8 cellular contexts compared by ENCODE assay signal in genomic region chr12:10140001-10140400, GRCh38. TPM values are rescaled to one million over a fixed set of nuclear protein-coding genes. Genes with fewer than 3 reads are reported as not detected.
DNase-seq lines count a peak whose midpoint lies in the region; TF ChIP-seq lines count a peak whose summit lies in the region.

No MANE protein-coding gene starts in this region.

- CTCF ChIA-PET in MCF 10A (lab: Yijun Ruan, JAX): interaction anchor here (0.6 to 6.2 kb wide), 44 partner anchors 8 to 806 kb away, joined by 3 to 134 read pairs (median 5); partner anchors contain the start of genes CLEC12B and CLEC9A

- no peaks in the 10 kb centered on the region for H3K36me3 Mint-ChIP-seq in MCF 10A (ENCODE audit: insufficient read depth, unreplicated experiment)

- TF ChIP-seq POLR2A in lower leg skin (IDR thresholded peaks at IDR 0.05): no peak

- no peaks in the 10 kb centered on the region for H3K9me3 Mint-ChIP-seq in MCF 10A (ENCODE audit: unreplicated experiment)

- no peak overlapping the region for H3K4me3 ChIP-seq in Jurkat, Clone E6-1 (ENCODE audit: low read length)
- no peak overlapping the region for H3K4me3 ChIP-seq in lower leg skin (ENCODE audit: low read depth, poor library complexity, severe bottlenecking)

- TF ChIP-seq CTCF in MCF 10A (IDR thresholded peaks at IDR 0.05; ENCODE audit: unreplicated experiment): peak; percentile 69
- peak in 1 of 3 donors; percentile 21 for TF ChIP-seq CTCF in lower leg skin (IDR thresholded peaks at IDR 0.05)

- peak; percentile 85 for DNase-seq in DMS53 treated with DMSO at 0.1 percent for 48 hours (lab: John Stamatoyannopoulos, UW; ENCODE audit: unreplicated experiment)
- peak; percentile 49 for DNase-seq in Jurkat, Clone E6-1 (ENCODE audit: low read depth, low spot score)
- peak; percentile 65 for DNase-seq in SW480 (ENCODE audit: low spot score)
- peak; percentile 72 for DNase-seq in MCF 10A (ENCODE audit: unreplicated experiment)
- peak; percentile 16 for DNase-seq in kidney glomerular epithelial cell (lab: John Stamatoyannopoulos, UW)
- DNase-seq in stimulated activated CD4-positive, alpha-beta T cell treated with anti-CD3 and anti-CD28 coated beads, TNF-alpha, amount 100 ng/mL, for 4 hours (ENCODE audit: low read depth in 3 of 3): peak in 2 of 3 experiments; percentile 3 to 10
- DNase-seq in NCI-H1048 (lab: John Stamatoyannopoulos, UW): no peak
- no peak for DNase-seq in lower leg skin (ENCODE audit: low spot score in 2 of 2)

- no peaks in the 10 kb centered on the region for H3K4me1 Mint-ChIP-seq in MCF 10A (ENCODE audit: insufficient read depth, unreplicated experiment)

- 7 to 17% methylated on average over 2 of the region's 2 CpGs for WGBS in lower leg skin, 2 donors

- H3K27me3 Mint-ChIP-seq in MCF 10A (ENCODE audit: insufficient read depth, unreplicated experiment): no peaks in the 10 kb centered on the region

- no peak overlapping the region for H3K4me3 Mint-ChIP-seq in MCF 10A (ENCODE audit: unreplicated experiment)

- intact Hi-C loops in MCF 10A (cut with micrococcal nuclease) (loop anchor here (1.0 to 5.0 kb wide), 5 partner anchors 107 to 391 kb away; partner anchors contain the start of gene CLEC12B), lower leg skin (cut with DNase I; ENCODE audit: low total_unique reads) (loop anchor here (10.0 kb wide), 2 partner anchors 105 to 385 kb away; partner anchors contain the start of gene CLEC9A)

- POLR2A ChIA-PET in MCF 10A (lab: Yijun Ruan, JAX): interaction anchor here (0.5 to 1.5 kb wide), 9 partner anchors 9 to 390 kb away, joined by 3 to 8 read pairs (median 3); partner anchors contain the start of genes CLEC12B and CLEC7A

- no peak overlapping the region for H3K27ac Mint-ChIP-seq in MCF 10A (ENCODE audit: low read depth, unreplicated experiment)

- BruUV-seq in MCF 10A (replicated peaks; lab: Mats Ljungman, UMichigan): no TSS peak

RNA-seq across cellular contexts. Expression of gene CLEC7A, which starts 10.0 kb away (rescaled TPM):
- not detected for polyA plus RNA-seq in Jurkat, Clone E6-1 (2012; ENCODE audit: insufficient read depth, insufficient read length)
- not detected in 2 replicates for total RNA-seq in MCF 10A (2022)
- total RNA-seq in lower leg skin: 10 to 100 TPM in 1 of 4 donors, 1 to 10 TPM in 3; 4.8 to 14.1 (median 6.7) TPM

RNA-seq across cellular contexts. Expression of gene OLR1, which starts 31.9 kb away (rescaled TPM):
- not detected for polyA plus RNA-seq in Jurkat, Clone E6-1 (2012; ENCODE audit: insufficient read depth, insufficient read length)
- total RNA-seq in MCF 10A (2022) (0.25 TPM in 1 of 2 replicates, not detected in the other), lower leg skin (not detected)

RNA-seq across cellular contexts. Expression of gene TMEM52B, which starts 38.8 kb away (rescaled TPM):
- not detected for polyA plus RNA-seq in Jurkat, Clone E6-1 (2012; ENCODE audit: insufficient read depth, insufficient read length)
- total RNA-seq in MCF 10A (2022) (not detected in 2 replicates), lower leg skin (not detected)

RNA-seq across cellular contexts. Expression of gene CLEC1A, which starts 41.2 kb away (rescaled TPM):
- polyA plus RNA-seq in Jurkat, Clone E6-1 (2012; ENCODE audit: insufficient read depth, insufficient read length): not detected
- total RNA-seq in MCF 10A (2022) (not detected in 2 replicates), lower leg skin (1 to 10 TPM in 2 of 4 donors, under 1 TPM in 2; 0.08 to 5.5 (median 0.96) TPM)

Comparison
In these comparisons a context has a peak if more than half of its experiments do, and no peak if none do; other contexts are left out.
1. DNase-seq: peak in DMS53 treated with DMSO at 0.1 percent for 48 hours (single experiment), Jurkat, Clone E6-1 (single experiment), SW480 (single experiment), MCF 10A (single experiment), kidney glomerular epithelial cell (single experiment) and stimulated activated CD4-positive, alpha-beta T cell treated with anti-CD3 and anti-CD28 coated beads, TNF-alpha, amount 100 ng/mL, for 4 hours (2 of 3); none in NCI-H1048 (single experiment) and lower leg skin (0 of 2).